ENCODE assay signal across 15 cellular contexts in the genomic region with DNA sequence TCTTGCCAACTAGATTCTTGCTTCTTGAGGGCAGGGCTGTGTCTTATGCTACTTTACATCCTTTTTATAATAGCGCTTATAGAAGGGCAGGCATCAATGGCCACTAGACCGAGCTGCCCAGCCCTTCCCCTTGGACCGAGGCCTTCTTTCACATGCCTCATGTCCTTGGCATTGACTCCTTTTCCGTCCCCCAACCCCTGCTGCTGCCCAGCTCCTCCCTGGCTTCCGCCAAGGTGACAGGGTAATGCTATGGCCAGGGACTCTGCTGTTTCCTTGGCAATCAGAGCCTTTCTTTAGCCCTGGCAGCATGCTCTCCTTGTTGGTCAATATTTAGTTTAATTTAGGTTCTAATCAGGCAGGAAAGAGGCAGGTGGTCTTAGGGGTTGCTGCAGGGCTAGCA.
"Had no signal": no experiment of that assay in that cellular context is flagged by ENCODE, and none has a peak within 500 bp of the region (broad histone marks: within the 10 kb centered on the region; RNA-seq: fewer than 3 reads in every experiment).

No MANE protein-coding gene starts in this region.

- H3K4me3 Mint-ChIP-seq: immature natural killer cell; naive thymus-derived CD4-positive, alpha-beta T cell; nephron progenitor cell had no signal

- H3K27me3 ChIP-seq: colonic mucosa, esophagus squamous epithelium, gastroesophageal sphincter, stomach, transverse colon had no signal

- ATAC-seq: gastroesophageal sphincter; naive thymus-derived CD4-positive, alpha-beta T cell had no signal

- H3K4me3 ChIP-seq: colonic mucosa, esophagus squamous epithelium, gastroesophageal sphincter, stomach, thoracic aorta, transverse colon had no signal

- H3K36me3 Mint-ChIP-seq: immature natural killer cell had no signal

- H3K9me3 ChIP-seq: colonic mucosa, esophagus squamous epithelium, gastroesophageal sphincter, neutrophil, stomach, thoracic aorta, transverse colon had no signal

- H3K4me1 Mint-ChIP-seq: naive thymus-derived CD4-positive, alpha-beta T cell; nephron progenitor cell had no signal

- H3K9me3 Mint-ChIP-seq: immature natural killer cell had no signal

- H3K27ac Mint-ChIP-seq: immature natural killer cell; naive thymus-derived CD4-positive, alpha-beta T cell; nephron progenitor cell had no signal

- H3K36me3 ChIP-seq: colonic mucosa, esophagus squamous epithelium, gastroesophageal sphincter, neutrophil, stomach, thoracic aorta, transverse colon had no signal

- H3K27ac ChIP-seq: colonic mucosa, esophagus squamous epithelium, gastroesophageal sphincter, neutrophil, stomach, thoracic aorta, transverse colon had no signal

- H3K4me1 ChIP-seq: colonic mucosa, esophagus squamous epithelium, stomach, transverse colon had no signal

- DNase-seq: colonic mucosa; dermis blood vessel endothelial cell; esophagus squamous epithelium; foreskin fibroblast; immature natural killer cell; naive thymus-derived CD4-positive, alpha-beta T cell; nephron progenitor cell; small intestine; stimulated activated CD4-positive, alpha-beta T cell treated with anti-CD3 and anti-CD28 coated beads, Interleukin-12 subunit alpha, Interleukin-12 subunit beta, amount 100 ng/mL, for 4 hours; stimulated activated naive CD4-positive, alpha-beta T cell; stomach; transverse colon had no signal
